In the genomic region with DNA sequence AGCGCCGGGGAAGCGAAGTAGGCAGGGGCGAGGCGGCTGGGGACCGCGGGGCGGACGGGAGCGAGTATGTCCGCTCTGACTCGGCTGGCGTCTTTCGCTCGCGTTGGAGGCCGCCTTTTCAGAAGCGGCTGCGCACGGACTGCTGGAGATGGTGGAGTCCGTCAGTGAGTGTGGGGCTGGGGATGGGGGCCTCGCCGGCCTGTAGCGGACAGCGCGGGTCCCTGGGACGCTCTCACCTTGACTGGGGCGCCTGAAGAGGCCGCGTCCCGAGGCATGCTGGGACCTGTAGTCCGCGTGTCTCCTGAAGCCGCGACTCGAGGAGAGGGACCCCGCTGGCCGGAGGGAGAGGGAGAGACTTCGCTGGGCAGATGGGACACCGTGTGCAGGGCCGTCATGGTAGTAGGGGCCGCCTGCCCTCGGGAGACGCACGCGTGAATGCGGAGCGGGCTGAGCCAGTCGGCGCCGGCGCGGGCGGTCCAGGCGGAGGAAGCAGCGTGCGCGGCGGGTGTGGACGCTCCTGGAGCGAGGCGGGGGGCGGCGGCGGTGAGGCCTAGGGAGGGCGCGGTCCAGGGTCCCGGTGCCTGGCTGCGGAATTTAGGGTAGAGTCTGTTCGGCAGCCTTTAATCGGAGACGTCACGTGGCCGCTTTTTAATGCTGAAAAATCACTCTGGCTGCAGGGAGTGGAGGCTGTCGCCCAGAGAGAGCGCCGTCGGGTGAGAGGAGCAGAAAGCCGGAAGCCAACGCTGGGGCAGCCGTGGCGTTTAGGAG, we compare ENCODE assay signal across 8 cellular contexts. TPM values are rescaled to one million over a fixed set of nuclear protein-coding genes. Genes with fewer than 3 reads are reported as not detected.
DNase-seq lines count a peak whose midpoint lies in the region; ATAC-seq and TF ChIP-seq lines count a peak whose summit lies in the region.

A gene (plus strand): TSS at position 30 of the 768 bp plus-strand sequence. CDS start 37 bp downstream, at position 67.

- peak; percentile 97 for ATAC-seq in Right ventricle myocardium inferior

- TF ChIP-seq POLR2A in ovary (IDR thresholded peaks at IDR 0.05) (peak; percentile 94), tibial nerve (IDR thresholded peaks at IDR 0.05) (peak; percentile 61 to 84)

- no peaks in the 10 kb centered on the region for H3K9me3 ChIP-seq in ovary
- no peaks in the 10 kb centered on the region for H3K9me3 ChIP-seq in tibial nerve

- H3K27ac ChIP-seq in ovary (peak within 1 kb of the TSS; percentile 77 to 91), tibial nerve (peak within 1 kb of the TSS; percentile 80 to 94 (median 93))

- intact Hi-C loops in Right ventricle myocardium inferior (cut with DNase I), result no loop called here
- intact Hi-C loops in ovary (cut with DNase I), result loop anchor here in 1 of 4 donors (5.0 kb wide), 1 partner anchor 315 kb away; a partner anchor contains a TSS

- H3K4me1 ChIP-seq in ovary (ENCODE audit: insufficient read depth) (peaks cover 12% of the 10 kb centered on the region), tibial nerve (peaks cover 0 to 23% (median 10%) of the 10 kb centered on the region in 4 donors)

- H3K36me3 ChIP-seq in H7 (replicated peaks; ENCODE audit: control insufficient read depth, insufficient read depth, low read length), result no peaks in the 10 kb centered on the region; the same call in 1 of the 2 replicates
- no peaks in the 10 kb centered on the region for H3K36me3 ChIP-seq in ovary
- H3K36me3 ChIP-seq in tibial nerve, result peaks cover 0 to 17% (median 0%) of the 10 kb centered on the region in 3 donors

- DNase-seq in H7 (peak; percentile 98), LoVo (ENCODE audit: low spot score) (peak; percentile 85), SK-N-DZ (ENCODE audit: low spot score) (peak; percentile 93), Right ventricle myocardium inferior (ENCODE audit: missing footprints) (peak; percentile 91), ovary (peak in 2 of 5 donors; percentile 81), tibial nerve (ENCODE audit: low spot score in 2 of 2) (peak; percentile 40 to 47)
- DNase-seq in activated naive CD8-positive, alpha-beta T cell treated with anti-CD3 and anti-CD28 coated beads, Interleukin-2, amount 50 U/mL, for 16 hours (ENCODE audit: low read depth, low spot score), result peak; percentile 90

- peak within 1 kb of the TSS; percentile 81 for H3K4me3 ChIP-seq in GM08714 (ENCODE audit: low read length)
- peak within 1 kb of the TSS; percentile 94 for H3K4me3 ChIP-seq in H7 (ENCODE audit: insufficient read depth, low read depth, low read length)
- peak within 1 kb of the TSS; percentile 89 for H3K4me3 ChIP-seq in ovary
- peak within 1 kb of the TSS; percentile 56 to 78 (median 71) for H3K4me3 ChIP-seq in tibial nerve

- H3K27me3 ChIP-seq in H7 (ENCODE audit: control insufficient read depth, insufficient read depth, low read length) (no peaks in the 10 kb centered on the region), ovary (no peaks in the 10 kb centered on the region), tibial nerve (no peaks in the 10 kb centered on the region)

- 0 to 1% (median 0%) methylated on average over 56 to 82 of the region's 82 CpGs for WGBS in ovary, 3 donors
- WGBS in tibial nerve, 2 donors, result 0 to 1% methylated on average over 57 to 59 of the region's 82 CpGs

- peak in 2 of 3 donors; percentile 11 to 29 for TF ChIP-seq CTCF in ovary (IDR thresholded peaks at IDR 0.05)
- peak in 1 of 5 experiments; percentile 37 for TF ChIP-seq CTCF in tibial nerve (IDR thresholded peaks at IDR 0.05)

- TF ChIP-seq EP300 in ovary (IDR thresholded peaks at IDR 0.05) (no peak), tibial nerve (IDR thresholded peaks at IDR 0.05) (peak; percentile 40 to 92)

RNA-seq across cellular contexts. Expression of the gene that starts here (rescaled TPM):
- total RNA-seq in H7 (2014; rRNA removed; shearing (Covaris generic)), result 124 and 196 TPM in 2 replicates
- 345 and 433 TPM in 2 replicates for polyA plus RNA-seq in SK-N-DZ (2014; cell fraction: cytosol; rRNA removed)
- polyA plus RNA-seq in SK-N-DZ (2014; cell fraction: nucleus; rRNA removed), result 328 and 426 TPM in 2 replicates
- total RNA-seq in Right ventricle myocardium inferior (744 TPM), ovary (100 to 1,000 TPM in 6 of 7 donors, 10 to 100 TPM in 1; 79.6 to 172 (median 116) TPM), tibial nerve (100 to 1,000 TPM; 122 to 288 (median 162) TPM)
- 100 to 1,000 TPM; 153 TPM for polyA plus RNA-seq in ovary
